Comparison of ENCODE assay signal across 9 cellular contexts in the genomic region with DNA sequence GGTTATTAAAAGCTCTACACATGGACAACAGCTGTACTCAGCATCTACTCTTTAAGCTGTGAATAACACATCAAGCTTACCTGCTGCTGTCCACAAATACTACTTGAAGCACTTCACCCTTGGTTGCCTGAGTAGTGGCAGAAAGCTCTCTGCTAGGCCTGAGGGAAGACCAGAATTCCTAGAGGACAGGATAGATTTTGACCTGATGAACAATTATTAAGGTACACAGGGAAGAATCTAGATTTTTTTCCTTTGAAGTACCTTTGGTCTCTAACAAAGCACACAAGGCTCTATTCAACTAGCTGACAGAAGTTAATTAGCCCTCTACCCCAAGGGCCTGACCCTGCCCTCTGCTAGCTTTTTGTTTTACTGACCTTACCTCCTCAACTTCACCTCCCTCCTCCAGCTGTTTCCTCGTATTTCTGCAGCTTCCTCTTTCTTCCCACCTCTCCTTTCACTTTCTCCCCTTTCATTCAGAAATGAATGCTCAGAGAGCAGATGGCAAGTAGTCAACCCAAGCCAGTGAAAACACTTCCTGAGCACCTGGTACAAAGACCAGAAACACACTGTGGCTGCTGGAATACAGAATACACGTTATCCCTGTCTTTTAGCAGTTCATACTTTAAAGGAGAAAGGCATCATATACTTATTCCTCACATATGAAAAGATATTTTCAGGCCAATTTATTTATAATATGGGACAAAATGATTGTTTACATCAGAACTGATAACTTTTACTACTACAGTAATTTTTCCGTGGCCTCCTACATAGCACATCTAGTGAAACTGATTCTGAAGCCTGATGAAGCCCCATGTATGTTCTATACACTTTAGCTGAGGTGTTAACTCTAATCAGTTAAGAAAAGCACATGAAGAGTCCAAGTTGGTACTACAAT. TPM values are rescaled to one million over a fixed set of nuclear protein-coding genes. Genes with fewer than 3 reads are reported as not detected.
A peak's percentile ranks its signal among the peaks of the same experiment; 100 is the strongest.
DNase-seq lines count a peak whose midpoint lies in the region; ATAC-seq, FAIRE-seq and TF ChIP-seq lines count a peak whose summit lies in the region.
"Had no signal": no experiment of that assay in that cellular context is flagged by ENCODE, and none has a peak within 500 bp of the region (broad histone marks: within the 10 kb centered on the region; RNA-seq: fewer than 3 reads in every experiment).

No MANE protein-coding gene starts in this region.

- DNase-seq in Calu3 (no peak), SHP77 (lab: John Stamatoyannopoulos, UW) (peak; percentile 42 to 45), kidney (no peak)
- DNase-seq in stimulated activated naive CD8-positive, alpha-beta T cell treated with anti-CD3 and anti-CD28 coated beads, Interleukin-15, amount 100 ng/mL, for 72 hours: no peak
- DNase-seq: SW 1271 had no signal

- H3K27me3 Mint-ChIP-seq in Calu3 (ENCODE audit: unreplicated experiment): no peaks in the 10 kb centered on the region
- no peaks in the 10 kb centered on the region for H3K27me3 Mint-ChIP-seq in IgD-negative memory B cell
- no peaks in the 10 kb centered on the region for H3K27me3 Mint-ChIP-seq in stimulated activated naive CD8-positive, alpha-beta T cell treated with anti-CD3 and anti-CD28 coated beads, Interleukin-15, amount 100 ng/mL, for 72 hours

- peak overlapping the region; percentile 25 for H3K27ac Mint-ChIP-seq in Calu3 (ENCODE audit: unreplicated experiment)
- peak overlapping the region in 1 of 3 donors; percentile 43 for H3K27ac Mint-ChIP-seq in IgD-negative memory B cell
- H3K27ac Mint-ChIP-seq in stimulated activated naive CD8-positive, alpha-beta T cell treated with anti-CD3 and anti-CD28 coated beads, Interleukin-15, amount 100 ng/mL, for 72 hours: no peak overlapping the region

- FAIRE-seq in kidney (lab: Jason Lieb, UNC): no peak

- intact Hi-C loops in Calu3 (cut with micrococcal nuclease; ENCODE audit: unreplicated experiment) (loop anchor here (2.0 kb wide), 1 partner anchor 135 kb away; no protein-coding TSS in a partner anchor), kidney (cut with DNase I) (no loop called here)

- CTCF ChIA-PET in Calu3 (lab: Charles Lee): interaction anchor here (0.7 to 0.9 kb wide), 2 partner anchors 144 to 149 kb away, joined by 3 read pairs; a partner anchor contains a TSS

- peaks cover 0 to 2% of the 10 kb centered on the region in 2 donors for H3K36me3 ChIP-seq in kidney (ENCODE audit: control insufficient read depth in 1 of 2, insufficient read depth in 2 of 2, low read length in 2 of 2)

- no peaks in the 10 kb centered on the region for H3K9me3 Mint-ChIP-seq in Calu3 (ENCODE audit: low read depth, unreplicated experiment)
- no peaks in the 10 kb centered on the region for H3K9me3 Mint-ChIP-seq in IgD-negative memory B cell
- no peaks in the 10 kb centered on the region for H3K9me3 Mint-ChIP-seq in stimulated activated naive CD8-positive, alpha-beta T cell treated with anti-CD3 and anti-CD28 coated beads, Interleukin-15, amount 100 ng/mL, for 72 hours

- no peaks in the 10 kb centered on the region for H3K9me3 ChIP-seq in kidney (ENCODE audit: control insufficient read depth in 1 of 2, low read length in 2 of 2)

- peaks cover 9% of the 10 kb centered on the region for H3K4me1 Mint-ChIP-seq in Calu3 (ENCODE audit: low read depth, unreplicated experiment)
- peaks cover 30 to 32% (median 31%) of the 10 kb centered on the region in 3 donors for H3K4me1 Mint-ChIP-seq in IgD-negative memory B cell
- H3K4me1 Mint-ChIP-seq in stimulated activated naive CD8-positive, alpha-beta T cell treated with anti-CD3 and anti-CD28 coated beads, Interleukin-15, amount 100 ng/mL, for 72 hours: peaks cover 74% of the 10 kb centered on the region

- no peak for TF ChIP-seq CTCF in Calu3 (IDR thresholded peaks at IDR 0.05; ENCODE audit: unreplicated experiment)
- TF ChIP-seq CTCF in kidney (IDR thresholded peaks at IDR 0.05; ENCODE audit: borderline replicate concordance, extremely low read depth, insufficient read depth): no peak

- H3K27ac ChIP-seq in kidney (ENCODE audit: low read depth in 2 of 2, low read length in 2 of 2): no peak overlapping the region

- peaks cover 16 to 21% of the 10 kb centered on the region in 2 donors for H3K4me1 ChIP-seq in kidney (ENCODE audit: control insufficient read depth in 1 of 2, insufficient read depth in 1 of 2, low read depth in 1 of 2, low read length in 2 of 2)

- H3K9ac ChIP-seq in kidney (ENCODE audit: low read length in 2 of 2): peak overlapping the region; percentile 10 to 28

- BruUV-seq in Calu3 (replicated peaks; lab: Mats Ljungman, UMichigan): no TSS peak

- H3K36me3 Mint-ChIP-seq in Calu3 (ENCODE audit: insufficient read depth, unreplicated experiment) (peaks cover 62% of the 10 kb centered on the region), IgD-negative memory B cell (no peaks in the 10 kb centered on the region)

- no peak for ATAC-seq in stimulated activated naive CD8-positive, alpha-beta T cell treated with anti-CD3 and anti-CD28 coated beads, Interleukin-15, amount 100 ng/mL, for 72 hours
- ATAC-seq in HG02938 (IDR thresholded peaks at IDR 0.05; ENCODE audit: unreplicated experiment): no peak
- no peak for ATAC-seq in HG03097 (IDR thresholded peaks at IDR 0.05; ENCODE audit: low FRiP score, unreplicated experiment)
- ATAC-seq in HG03196 (IDR thresholded peaks at IDR 0.05; ENCODE audit: unreplicated experiment): no peak

- no peak overlapping the region for H3K4me3 Mint-ChIP-seq in Calu3 (ENCODE audit: low read depth, unreplicated experiment)
- peak overlapping the region in 3 of 4 donors; percentile 19 to 65 (median 25) for H3K4me3 Mint-ChIP-seq in IgD-negative memory B cell
- no peak overlapping the region for H3K4me3 Mint-ChIP-seq in stimulated activated naive CD8-positive, alpha-beta T cell treated with anti-CD3 and anti-CD28 coated beads, Interleukin-15, amount 100 ng/mL, for 72 hours

- no peak overlapping the region for H3K4me3 ChIP-seq in kidney (ENCODE audit: low read length in 2 of 2)

RNA-seq across cellular contexts. Expression of a gene that starts 5.7 kb away (rescaled TPM):
- total RNA-seq in Calu3 (2022) (33.4 and 40.4 TPM in 2 replicates), kidney (92.5 TPM)
- polyA plus RNA-seq in IgD-negative memory B cell (38.3 TPM), kidney (ENCODE audit: insufficient read depth, low read depth, low replicate concordance) (26.0 TPM)

RNA-seq across cellular contexts. Expression of a gene that starts 13.3 kb away (rescaled TPM):
- total RNA-seq in Calu3 (2022) (232 and 239 TPM in 2 replicates), kidney (177 TPM)
- polyA plus RNA-seq in IgD-negative memory B cell (57.3 TPM), kidney (ENCODE audit: insufficient read depth, low read depth, low replicate concordance) (69.8 TPM)

RNA-seq across cellular contexts. Expression of a gene that starts 38.5 kb away (rescaled TPM):
- total RNA-seq in Calu3 (2022) (30.9 and 34.7 TPM in 2 replicates), kidney (52.3 TPM)
- polyA plus RNA-seq in IgD-negative memory B cell (not detected), kidney (ENCODE audit: insufficient read depth, low read depth, low replicate concordance) (33.0 TPM)

Comparison
In these comparisons a context has a peak if more than half of its experiments do, and no peak if none do; other contexts are left out.
1. DNase-seq: peak in SHP77 (2 of 2); none in Calu3 (single experiment), kidney (single experiment) and stimulated activated naive CD8-positive, alpha-beta T cell treated with anti-CD3 and anti-CD28 coated beads, Interleukin-15, amount 100 ng/mL, for 72 hours (0 of 2).
2. H3K4me3 Mint-ChIP-seq: peak in IgD-negative memory B cell (3 of 4); none in Calu3 (single experiment) and stimulated activated naive CD8-positive, alpha-beta T cell treated with anti-CD3 and anti-CD28 coated beads, Interleukin-15, amount 100 ng/mL, for 72 hours (0 of 2).